ENCODE assay signal across 11 cellular contexts in the genomic region with DNA sequence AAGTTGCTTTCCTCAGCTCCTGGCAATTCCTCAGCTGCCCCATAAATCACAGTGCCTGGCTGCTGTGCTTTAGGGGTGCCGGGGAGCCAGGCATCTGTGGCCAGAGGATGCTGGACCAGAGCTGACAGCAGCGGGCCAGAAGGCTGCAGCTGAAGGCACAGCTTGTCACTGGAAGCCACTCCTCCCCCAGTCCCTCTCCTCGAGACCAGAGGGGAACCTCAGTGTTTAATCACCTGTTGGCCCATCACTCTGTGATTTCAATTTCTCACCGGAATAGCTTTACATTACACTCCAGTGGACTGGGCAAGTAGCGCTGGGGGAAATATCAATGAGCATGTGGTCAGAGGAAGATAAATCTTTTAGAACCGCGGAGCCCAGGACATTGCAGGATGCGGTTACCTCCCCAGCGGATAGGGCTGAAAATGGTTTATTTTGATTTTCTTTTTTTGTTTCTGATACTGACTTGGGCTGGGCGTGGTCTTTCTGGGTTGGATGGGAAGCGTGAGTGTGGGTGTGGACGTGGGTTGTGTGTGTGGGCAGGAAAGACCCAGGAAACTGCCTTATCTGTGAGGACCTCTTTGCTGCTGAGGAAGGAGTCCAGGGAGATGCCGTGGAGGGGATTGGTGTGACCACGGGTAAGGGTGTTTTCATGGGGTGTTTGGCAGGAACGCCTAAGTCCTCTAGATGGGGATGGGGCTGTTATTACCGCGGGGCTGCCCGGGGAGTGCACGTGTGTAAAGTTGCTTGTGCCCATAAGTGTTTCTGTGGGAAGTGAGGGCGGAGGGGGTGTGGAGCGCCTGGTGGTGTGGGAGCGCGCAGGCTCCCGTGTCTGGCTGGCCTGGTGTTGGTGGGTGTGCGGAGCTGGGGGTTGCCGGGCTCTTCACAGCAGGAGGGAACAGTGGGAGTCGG. TPM values are rescaled to one million over a fixed set of nuclear protein-coding genes. Genes with fewer than 3 reads are reported as not detected.
A peak's percentile ranks its signal among the peaks of the same experiment; 100 is the strongest.
DNase-seq lines count a peak whose midpoint lies in the region; TF ChIP-seq lines count a peak whose summit lies in the region.
"Had no signal": no experiment of that assay in that cellular context is flagged by ENCODE, and none has a peak within 500 bp of the region (broad histone marks: within the 10 kb centered on the region; RNA-seq: fewer than 3 reads in every experiment).

No MANE protein-coding gene starts in this region.

- H3K23ac ChIP-seq in neuronal stem cell (ENCODE audit: low read depth, low read length, poor library complexity): peak overlapping the region; percentile 17

- H3K18ac ChIP-seq in neuronal stem cell (ENCODE audit: low read length): no peak overlapping the region

- H3K4me3 ChIP-seq in brain microvascular endothelial cell (ENCODE audit: low read depth, low read length) (peak overlapping the region; percentile 18), neuronal stem cell (ENCODE audit: low read length in 2 of 2) (no peak overlapping the region)

- no peaks in the 10 kb centered on the region for H3K79me1 ChIP-seq in neuronal stem cell (ENCODE audit: low read depth, low read length)

- no peak overlapping the region for H2BK12ac ChIP-seq in neuronal stem cell (ENCODE audit: low read length)

- H3K27me3 ChIP-seq in brain microvascular endothelial cell (replicated peaks): no peaks in the 10 kb centered on the region
- peaks cover 0 to 22% (median 6%) of the 10 kb centered on the region in 3 experiments for H3K27me3 ChIP-seq in neuronal stem cell (ENCODE audit: control insufficient read depth in 3 of 3, insufficient read depth in 3 of 3, low read depth in 1 of 3, low read length in 3 of 3)

- no peak for TF ChIP-seq CTCF in brain microvascular endothelial cell (IDR thresholded peaks at IDR 0.05; ENCODE audit: low read depth, low read length, missing control alignments)
- no peak for TF ChIP-seq CTCF in GM20000 (IDR thresholded peaks at IDR 0.05; ENCODE audit: extremely low read depth, missing control alignments)

- peaks cover 11 to 13% of the 10 kb centered on the region in 2 donors for H3K4me1 ChIP-seq in neuronal stem cell (ENCODE audit: control insufficient read depth in 2 of 2, insufficient read depth in 1 of 2, low read depth in 1 of 2, low read length in 2 of 2)

- no peak overlapping the region for H3K4ac ChIP-seq in neuronal stem cell (ENCODE audit: low read length)

- H3K9ac ChIP-seq in neuronal stem cell (ENCODE audit: low read depth, low read length, poor library complexity): no peak overlapping the region

- no CpG with 5 or more reads among the region's 27 CpGs for WGBS in neuronal stem cell (ENCODE audit: extremely low coverage in 2 of 2, insufficient read length in 2 of 2, insufficient replicate concordance in 1 of 2), 2 donors

- no peak overlapping the region for H2AK5ac ChIP-seq in neuronal stem cell (ENCODE audit: low read depth, low read length)

- no peak overlapping the region for H2BK120ac ChIP-seq in neuronal stem cell (ENCODE audit: low read depth, low read length)

- peak; percentile 47 for DNase-seq in activated naive CD4-positive, alpha-beta T cell treated with Interleukin-2 at 50 U/mL for 16 hours
- no peak for DNase-seq in activated naive CD4-positive, alpha-beta T cell (lab: John Stamatoyannopoulos, UW)
- DNase-seq in brain microvascular endothelial cell (no peak), neuronal stem cell (ENCODE audit: low spot score) (no peak), amygdala (lab: John Stamatoyannopoulos, UW) (no peak), GM20000 (ENCODE audit: low spot score) (no peak), NCI-H446 treated with DMSO at 0.1 percent for 48 hours (lab: John Stamatoyannopoulos, UW) (no peak)
- DNase-seq: activated gamma-delta T cell, NCI-H446, SW 1271 had no signal

- H3K9me3 ChIP-seq in neuronal stem cell (replicated peaks in 1 of 2; ENCODE audit: control insufficient read depth in 2 of 2, insufficient read depth in 1 of 2, low read depth in 1 of 2, low read length in 2 of 2): peaks cover 0 to 1% of the 10 kb centered on the region in 2 donors

- H2BK15ac ChIP-seq in neuronal stem cell (ENCODE audit: low read length): no peak overlapping the region

- H4K91ac ChIP-seq in neuronal stem cell (ENCODE audit: low read depth, low read length, poor library complexity): no peak overlapping the region

- no peaks in the 10 kb centered on the region for H3K36me3 ChIP-seq in brain microvascular endothelial cell (replicated peaks)
- H3K36me3 ChIP-seq in neuronal stem cell (replicated peaks in 1 of 2; ENCODE audit: control insufficient read depth in 2 of 2, insufficient read depth in 2 of 2, low read length in 2 of 2): no peaks in the 10 kb centered on the region

- H4K8ac ChIP-seq in neuronal stem cell (ENCODE audit: low read depth, low read length): no peak overlapping the region

- no peak overlapping the region for H2BK5ac ChIP-seq in neuronal stem cell (ENCODE audit: low read length)

- H2AFZ ChIP-seq in neuronal stem cell (ENCODE audit: low read length): no peak overlapping the region

- H3K4me2 ChIP-seq in neuronal stem cell (ENCODE audit: insufficient read depth, low read length, poor library complexity, severe bottlenecking): no peak overlapping the region

- in situ Hi-C loops in brain microvascular endothelial cell (cut with HindIII; ENCODE audit: low pct_ligation_motif_present, low sequenced_read_pairs): no loop called here

- H3K27ac ChIP-seq in brain microvascular endothelial cell (no peak overlapping the region), neuronal stem cell (replicated peaks; ENCODE audit: low read length) (no peak overlapping the region)

- H3K14ac ChIP-seq in neuronal stem cell (ENCODE audit: low read length): no peak overlapping the region

TF ChIP-seq in PFSK-1, 5 proteins besides CTCF, POLR2A, EP300 and RAD21:
- TF ChIP-seq TAF1 (IDR thresholded peaks at IDR 0.05; ENCODE audit: borderline replicate concordance, insufficient read depth, low read length) (no peak), SIN3A (IDR thresholded peaks at IDR 0.05; ENCODE audit: borderline replicate concordance, insufficient read depth, low read length) (0 out of 2 replicates have a peak, but pooled peaks have one; percentile 16)

RNA-seq across cellular contexts. Expression of gene DAGLA, which starts 4.0 kb away (rescaled TPM):
- 8.8 TPM for polyA plus RNA-seq in PFSK-1 (2012; ENCODE audit: insufficient read length, low read depth)
- 3.7 TPM for polyA plus RNA-seq in neuronal stem cell (2013, experiment 1 of 2)
- 3.5 TPM for polyA plus RNA-seq in neuronal stem cell (2013, experiment 2 of 2)
